Comparison of ENCODE assay signal across 13 cellular contexts in the genomic region with DNA sequence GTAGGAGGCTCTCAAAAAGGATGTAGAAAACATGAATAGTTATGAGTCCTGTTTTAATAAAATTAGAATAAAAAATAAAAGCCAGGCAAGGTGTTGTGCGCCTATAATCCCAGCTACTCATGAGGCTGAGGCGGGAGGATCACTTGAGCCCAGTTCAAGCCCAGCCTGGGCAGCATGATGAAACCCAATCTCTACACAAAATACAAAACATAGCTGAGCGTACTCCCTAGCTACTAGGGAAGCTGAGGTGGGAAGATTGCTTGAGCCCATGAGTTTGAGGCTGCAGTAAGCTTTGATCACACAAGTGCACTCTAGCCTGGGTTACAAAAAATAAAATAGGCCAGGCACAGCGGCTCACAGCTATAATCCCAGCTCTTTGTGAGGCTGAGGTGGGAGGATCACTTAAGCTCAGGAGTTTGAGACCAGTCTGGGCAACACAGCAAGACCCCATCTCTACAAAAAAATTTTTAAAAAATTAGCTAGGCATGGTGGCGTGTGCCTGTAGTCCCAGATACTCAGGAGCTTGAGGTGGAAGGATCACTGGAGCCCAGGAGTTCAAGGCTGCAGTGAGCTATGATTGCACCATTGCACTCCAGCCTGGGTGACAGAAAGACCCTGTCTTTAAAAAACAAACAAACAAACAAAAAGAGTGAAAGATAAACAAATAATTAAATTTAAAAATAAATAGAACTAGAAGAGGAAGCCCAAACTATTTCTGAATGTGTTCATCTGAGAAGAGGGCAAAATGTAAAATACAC. TPM values are rescaled to one million over a fixed set of nuclear protein-coding genes. Genes with fewer than 3 reads are reported as not detected.
DNase-seq lines count a peak whose midpoint lies in the region; ATAC-seq and TF ChIP-seq lines count a peak whose summit lies in the region.
"Had no signal": no experiment of that assay in that cellular context is flagged by ENCODE, and none has a peak within 500 bp of the region (broad histone marks: within the 10 kb centered on the region; RNA-seq: fewer than 3 reads in every experiment).

No MANE protein-coding gene starts in this region.

- peak overlapping the region; percentile 81 for H2AFZ ChIP-seq in OCI-LY3 (ENCODE audit: low read depth, low read length)
- H2AFZ ChIP-seq: PC-9 had no signal

- no peak for TF ChIP-seq CTCF in OCI-LY3 (IDR thresholded peaks at IDR 0.05; ENCODE audit: low read depth, low read length)
- TF ChIP-seq CTCF in thoracic aorta (IDR thresholded peaks at IDR 0.05): no peak

- H3K9me3 ChIP-seq in OCI-LY3 (ENCODE audit: insufficient read depth, low read length) (no peaks in the 10 kb centered on the region), thoracic aorta (no peaks in the 10 kb centered on the region)
- H3K9me3 ChIP-seq: colonic mucosa had no signal

- peaks cover 79% of the 10 kb centered on the region for H3K4me1 Mint-ChIP-seq in activated naive CD4-positive, alpha-beta T cell treated with anti-CD3 and anti-CD28 coated beads, Interleukin-2, amount 10 ng/mL, durations not matched to agents 7 days and 5 days
- peaks cover 19 to 20% of the 10 kb centered on the region in 2 donors for H3K4me1 Mint-ChIP-seq in immature natural killer cell

- H3K79me2 ChIP-seq in OCI-LY3 (ENCODE audit: low read length): no peaks in the 10 kb centered on the region

- H3K36me3 ChIP-seq in OCI-LY3 (replicated peaks; ENCODE audit: low read depth, low read length): no peaks in the 10 kb centered on the region
- no peaks in the 10 kb centered on the region for H3K36me3 ChIP-seq in thoracic aorta
- H3K36me3 ChIP-seq: colonic mucosa had no signal

- H3K4me2 ChIP-seq in OCI-LY3 (ENCODE audit: low read length): peak overlapping the region; percentile 71
- H3K4me2 ChIP-seq: PC-9 had no signal

- H3K4me3 ChIP-seq in OCI-LY3 (ENCODE audit: low read length) (peak overlapping the region; percentile 47), thoracic aorta (peak overlapping the region; percentile 61)
- H3K4me3 ChIP-seq: colonic mucosa, PC-9 had no signal

- DNase-seq in activated naive CD4-positive, alpha-beta T cell treated with anti-CD3 and anti-CD28 coated beads, Interleukin-2, amount 10 ng/mL, durations not matched to agents 7 days and 5 days: no peak
- no peak for DNase-seq in activated naive CD4-positive, alpha-beta T cell treated with Interleukin-2 at 50 U/mL for 16 hours
- DNase-seq in immature natural killer cell (no peak), thoracic aorta (ENCODE audit: low spot score) (no peak), left lobe of liver (ENCODE audit: low spot score) (no peak)
- DNase-seq: NCI-H1417 treated with DMSO at 0.1 percent for 48 hours had no signal

- H3K36me3 Mint-ChIP-seq in activated naive CD4-positive, alpha-beta T cell treated with anti-CD3 and anti-CD28 coated beads, Interleukin-2, amount 10 ng/mL, durations not matched to agents 7 days and 5 days: no peaks in the 10 kb centered on the region
- H3K36me3 Mint-ChIP-seq in immature natural killer cell: no peaks in the 10 kb centered on the region

- no peaks in the 10 kb centered on the region for H3K9me3 Mint-ChIP-seq in activated naive CD4-positive, alpha-beta T cell treated with anti-CD3 and anti-CD28 coated beads, Interleukin-2, amount 10 ng/mL, durations not matched to agents 7 days and 5 days
- no peaks in the 10 kb centered on the region for H3K9me3 Mint-ChIP-seq in immature natural killer cell

- ATAC-seq in thoracic aorta (ENCODE audit: insufficient number of reproducible peaks, low FRiP score, low read depth) (no peak), HG03521 (IDR thresholded peaks at IDR 0.05; ENCODE audit: unreplicated experiment) (no peak), HG03378 (IDR thresholded peaks at IDR 0.05; ENCODE audit: unreplicated experiment) (no peak), left lobe of liver (no peak)
- ATAC-seq: HCT116 had no signal

- peak overlapping the region; percentile 53 for H3K9ac ChIP-seq in OCI-LY3 (ENCODE audit: low read length)

- peak overlapping the region; percentile 41 for H3K4me3 Mint-ChIP-seq in activated naive CD4-positive, alpha-beta T cell treated with anti-CD3 and anti-CD28 coated beads, Interleukin-2, amount 10 ng/mL, durations not matched to agents 7 days and 5 days
- peak overlapping the region in 4 of 5 donors; percentile 46 to 81 (median 71) for H3K4me3 Mint-ChIP-seq in immature natural killer cell

- H3K27ac ChIP-seq in OCI-LY3 (ENCODE audit: low read length) (peak overlapping the region; percentile 80), thoracic aorta (no peak overlapping the region)
- H3K27ac ChIP-seq: colonic mucosa, PC-9 had no signal

- no peaks in the 10 kb centered on the region for H4K20me1 ChIP-seq in OCI-LY3 (ENCODE audit: insufficient read depth, low read length)

- H3K4me1 ChIP-seq in OCI-LY3 (ENCODE audit: low read length) (peaks cover 40% of the 10 kb centered on the region), thoracic aorta (ENCODE audit: control insufficient read depth in 1 of 2, low read depth in 2 of 2) (peaks cover 6 to 20% of the 10 kb centered on the region in 2 donors)

- H3K27me3 Mint-ChIP-seq in activated naive CD4-positive, alpha-beta T cell treated with anti-CD3 and anti-CD28 coated beads, Interleukin-2, amount 10 ng/mL, durations not matched to agents 7 days and 5 days: peaks cover 6% of the 10 kb centered on the region
- peaks cover 18 to 33% (median 24%) of the 10 kb centered on the region in 3 donors for H3K27me3 Mint-ChIP-seq in immature natural killer cell (ENCODE audit: low read depth in 3 of 3)

- CTCF ChIA-PET in activated naive CD4-positive, alpha-beta T cell treated with anti-CD3 and anti-CD28 coated beads, Interleukin-2, amount 10 ng/mL, durations not matched to agents 7 days and 5 days (lab: Charles Lee): interaction anchor here (0.6 to 1.9 kb wide), 7 partner anchors 9 to 122 kb away, joined by 3 to 9 read pairs (median 4); partner anchors contain the start of gene SOCS1

- peak overlapping the region; percentile 84 for H3K27ac Mint-ChIP-seq in activated naive CD4-positive, alpha-beta T cell treated with anti-CD3 and anti-CD28 coated beads, Interleukin-2, amount 10 ng/mL, durations not matched to agents 7 days and 5 days
- no peak overlapping the region for H3K27ac Mint-ChIP-seq in immature natural killer cell

- H3K27me3 ChIP-seq in OCI-LY3 (ENCODE audit: low read depth, low read length) (no peaks in the 10 kb centered on the region), thoracic aorta (replicated peaks; ENCODE audit: insufficient read depth) (no peaks in the 10 kb centered on the region)
- H3K27me3 ChIP-seq: colonic mucosa had no signal

RNA-seq across cellular contexts. Expression of gene PRM1, which starts 17.2 kb away (rescaled TPM):
- polyA plus RNA-seq in immature natural killer cell: not detected
- total RNA-seq in thoracic aorta (not detected), left lobe of liver (not detected)
- total RNA-seq: colonic mucosa, liver, PC-9 had no signal
- polyA plus RNA-seq: liver had no signal

RNA-seq across cellular contexts. Expression of gene PRM2, which starts 22.0 kb away (rescaled TPM):
- polyA plus RNA-seq in immature natural killer cell: not detected
- total RNA-seq in thoracic aorta (not detected), left lobe of liver (not detected)
- total RNA-seq: colonic mucosa, liver, PC-9 had no signal
- polyA plus RNA-seq: liver had no signal

RNA-seq across cellular contexts. Expression of gene PRM3, which starts 24.9 kb away (rescaled TPM):
- polyA plus RNA-seq in immature natural killer cell: not detected
- total RNA-seq in thoracic aorta (not detected), left lobe of liver (not detected)
- total RNA-seq: colonic mucosa, liver, PC-9 had no signal
- polyA plus RNA-seq: liver had no signal

RNA-seq across cellular contexts. Expression of gene TNP2, which starts 29.2 kb away (rescaled TPM):
- not detected for polyA plus RNA-seq in immature natural killer cell
- total RNA-seq in thoracic aorta (not detected), left lobe of liver (not detected)
- total RNA-seq: colonic mucosa, liver, PC-9 had no signal
- polyA plus RNA-seq: liver had no signal

RNA-seq across cellular contexts. Expression of gene SOCS1, which starts 42.3 kb away (rescaled TPM):
- 10 to 100 TPM; 14.0 to 24.4 (median 14.5) TPM for polyA plus RNA-seq in immature natural killer cell
- total RNA-seq in thoracic aorta: 10 to 100 TPM; 16.9 to 22.6 TPM
- total RNA-seq in left lobe of liver: 0.91 TPM
